10 cellular contexts compared by ENCODE assay signal in genomic region chr20:46027245-46027853, GRCh38. TPM values are rescaled to one million over a fixed set of nuclear protein-coding genes. Genes with fewer than 3 reads are reported as not detected.
A peak's percentile ranks its signal among the peaks of the same experiment; 100 is the strongest.
DNase-seq lines count a peak whose midpoint lies in the region; ATAC-seq, FAIRE-seq and TF ChIP-seq lines count a peak whose summit lies in the region.
"Had no signal": no experiment of that assay in that cellular context is flagged by ENCODE, and none has a peak within 500 bp of the region (broad histone marks: within the 10 kb centered on the region; RNA-seq: fewer than 3 reads in every experiment).

No MANE protein-coding gene starts in this region.

- ATAC-seq in A549 (peak; percentile 20 to 21; a peak in 2 of 6 replicates), GM21717 (IDR thresholded peaks at IDR 0.05; ENCODE audit: unreplicated experiment) (no peak), GM21360 (IDR thresholded peaks at IDR 0.05; ENCODE audit: unreplicated experiment) (no peak)

- H3K4me2 ChIP-seq in A549 = no peak overlapping the region

- CTCF ChIA-PET in A549 (lab: Yijun Ruan, JAX) = interaction anchor here (0.9 to 2.7 kb wide), 9 partner anchors 9 to 280 kb away, joined by 3 to 16 read pairs (median 4); no protein-coding TSS in a partner anchor

- TF ChIP-seq CTCF in A549 (IDR thresholded peaks at IDR 0.05) (no peak), GM12865 (IDR thresholded peaks at IDR 0.05; ENCODE audit: insufficient read depth, low read depth, low read length, missing control alignments) (no peak)

- no peak for TF ChIP-seq RAD21 in A549 (conservative IDR thresholded peaks at IDR 0.05 in 1 of 2, IDR thresholded peaks at IDR 0.05 in 1 of 2)

- H3K4me3 ChIP-seq in A549 (no peak overlapping the region), GM12865 (ENCODE audit: low read depth, low read length) (no peak overlapping the region)

- POLR2A ChIA-PET in A549 (lab: Yijun Ruan, JAX) = no interaction called here

- TF ChIP-seq POLR2A in A549 (IDR thresholded peaks at IDR 0.05; ENCODE audit: low read length) = no peak

- DNase-seq in A549 (ENCODE audit: low read depth in 1 of 2, low spot score in 1 of 2) (peak; percentile 42 to 55), GM12865 (ENCODE audit: low read depth) (peak; percentile 32), SK-MEL-5 (ENCODE audit: low read depth, low spot score) (peak; percentile 60), fibroblast of the conjunctiva (ENCODE audit: low read depth) (peak; percentile 8), islet precursor cell (no peak), NCI-H1092 (lab: John Stamatoyannopoulos, UW) (no peak)

- no peak for TF ChIP-seq EP300 in A549 (IDR thresholded peaks at IDR 0.05)

- in situ Hi-C loops in SK-MEL-5 (cut with HindIII; ENCODE audit: low pct_unique_long_range_greater_than_20kb, low sequenced_read_pairs) = no loop called here

- no peak for FAIRE-seq in A549 (lab: Jason Lieb, UNC)

- 4% methylated on average over 4 of the region's 4 CpGs for WGBS in A549 (ENCODE audit: missing lambda C conversion rate)

- H3K4me1 ChIP-seq in A549 = no peaks in the 10 kb centered on the region

- no peak overlapping the region for H3K27ac ChIP-seq in A549
- H3K27ac ChIP-seq: HL-60 had no signal

- H3K9me3 ChIP-seq in A549 = no peaks in the 10 kb centered on the region

TF ChIP-seq in A549, 52 proteins besides CTCF, POLR2A, EP300 and RAD21:
- TF ChIP-seq REST (IDR thresholded peaks at IDR 0.05) (peak; percentile 98), EHMT2 (IDR thresholded peaks at IDR 0.05; ENCODE audit: low read depth) (peak; percentile 77; the same call in 1 of the 2 replicates), HOXB5 (CRISPR knock-in tag; IDR thresholded peaks at IDR 0.05) (no peak)
TF ChIP-seq in A549: peak in this region for 2.

RNA-seq across cellular contexts. Expression of gene SLC12A5, which starts 1.7 kb away (rescaled TPM):
- polyA plus RNA-seq in A549 (2011; rRNA removed) (3.0 and 3.5 TPM in 2 replicates), A549 (2017; fragmentation: RNase III; extraction: RNeasy Plus Mini Kit Qiagen cat#74134 plus additional on column Dnase treatment) (10.8 to 11.7 TPM (median 11.5 TPM) in 3 replicates)
- 12.7 and 14.6 TPM in 2 replicates for polyA plus RNA-seq in A549 (2012; cell fraction: cytosol; rRNA removed)
- 6.4 and 6.7 TPM in 2 replicates for polyA plus RNA-seq in A549 (2012; cell fraction: nucleus; rRNA removed)
- 2.9 and 4.9 TPM in 2 replicates for polyA minus RNA-seq in A549 (2011; rRNA and poly(A)+ RNA removed)
- total RNA-seq in SK-MEL-5 (2014; rRNA removed; shearing (Covaris generic)) = 0.74 and 1.5 TPM in 2 replicates
- 16.4 and 20.2 TPM in 2 replicates for polyA plus RNA-seq in SK-MEL-5 (2015; cell fraction: cytosol; rRNA removed)
- 1.8 and 3.7 TPM in 2 replicates for polyA plus RNA-seq in SK-MEL-5 (2015; cell fraction: nucleus; rRNA removed)
- total RNA-seq: activated CD8-positive, alpha-beta memory T cell treated with anti-CD3 and anti-CD28 coated beads for 36 hours had no signal

RNA-seq across cellular contexts. Expression of gene MMP9, which starts 18.6 kb away (rescaled TPM):
- polyA plus RNA-seq in A549 (2011; rRNA removed) (0.09 and 0.12 TPM in 2 replicates), A549 (2017; fragmentation: RNase III; extraction: RNeasy Plus Mini Kit Qiagen cat#74134 plus additional on column Dnase treatment) (0.06 to 0.34 TPM (median 0.24 TPM) in 3 replicates)
- 0.14 and 0.16 TPM in 2 replicates for polyA plus RNA-seq in A549 (2012; cell fraction: cytosol; rRNA removed)
- polyA plus RNA-seq in A549 (2012; cell fraction: nucleus; rRNA removed) = 0.43 and 0.44 TPM in 2 replicates
- 0.21 TPM in 1 of 2 replicates, not detected in the other for polyA minus RNA-seq in A549 (2011; rRNA and poly(A)+ RNA removed)
- not detected in 2 replicates for total RNA-seq in SK-MEL-5 (2014; rRNA removed; shearing (Covaris generic))
- polyA plus RNA-seq in SK-MEL-5 (2015; cell fraction: cytosol; rRNA removed) = 0.04 and 0.06 TPM in 2 replicates
- polyA plus RNA-seq in SK-MEL-5 (2015; cell fraction: nucleus; rRNA removed) = not detected in 2 replicates
- total RNA-seq: activated CD8-positive, alpha-beta memory T cell treated with anti-CD3 and anti-CD28 coated beads for 36 hours had no signal

RNA-seq across cellular contexts. Expression of gene ZNF335, which starts 55.3 kb away (rescaled TPM):
- polyA plus RNA-seq in A549 (2011; rRNA removed) (7.3 and 8.4 TPM in 2 replicates), A549 (2017; fragmentation: RNase III; extraction: RNeasy Plus Mini Kit Qiagen cat#74134 plus additional on column Dnase treatment) (9.1 to 10.3 TPM (median 9.3 TPM) in 3 replicates)
- 15.0 and 17.8 TPM in 2 replicates for polyA plus RNA-seq in A549 (2012; cell fraction: cytosol; rRNA removed)
- 58.4 and 78.4 TPM in 2 replicates for polyA plus RNA-seq in A549 (2012; cell fraction: nucleus; rRNA removed)
- 22.3 and 31.1 TPM in 2 replicates for polyA minus RNA-seq in A549 (2011; rRNA and poly(A)+ RNA removed)
- total RNA-seq in SK-MEL-5 (2014; rRNA removed; shearing (Covaris generic)) = 8.4 and 10.1 TPM in 2 replicates
- polyA plus RNA-seq in SK-MEL-5 (2015; cell fraction: cytosol; rRNA removed) = 19.2 and 22.7 TPM in 2 replicates
- polyA plus RNA-seq in SK-MEL-5 (2015; cell fraction: nucleus; rRNA removed) = 69.6 and 69.7 TPM in 2 replicates

Comparison
In these comparisons a context has a peak if more than half of its experiments do, and no peak if none do; other contexts are left out.
1. ATAC-seq: peak in A549 (2 of 2); none in GM21717 (single experiment) and GM21360 (single experiment).
2. DNase-seq: peak in A549 (2 of 2), GM12865 (single experiment), SK-MEL-5 (single experiment) and fibroblast of the conjunctiva (single experiment); none in islet precursor cell (single experiment) and NCI-H1092 (single experiment).